Comparison of ENCODE assay signal across 19 cellular contexts in genomic region chr1:85602536-85602935, GRCh38. TPM values are rescaled to one million over a fixed set of nuclear protein-coding genes. Genes with fewer than 3 reads are reported as not detected.
DNase-seq lines count a peak whose midpoint lies in the region; FAIRE-seq and TF ChIP-seq lines count a peak whose summit lies in the region.
"Had no signal": no experiment of that assay in that cellular context is flagged by ENCODE, and none has a peak within 500 bp of the region (broad histone marks: within the 10 kb centered on the region; RNA-seq: fewer than 3 reads in every experiment).

No MANE protein-coding gene starts in this region.

- H3K56ac ChIP-seq in H9 (ENCODE audit: insufficient read length, low read depth, low read length) (no peak overlapping the region), H1 (replicated peaks; ENCODE audit: insufficient read length, low read depth, low read length) (no peak overlapping the region)

- H2BK20ac ChIP-seq in H9 (ENCODE audit: low read depth, low read length, poor library complexity, severe bottlenecking) (no peak overlapping the region), H1 (ENCODE audit: low read length) (peak overlapping the region; percentile 91; the same call in 1 of the 2 replicates)

- H3K9me3 Mint-ChIP-seq in H9: peaks cover 2 to 3% of the 10 kb centered on the region in 2 experiments; a peak in 2 of 5 replicates
- H3K9me3 Mint-ChIP-seq in neural progenitor cell: no peaks in the 10 kb centered on the region
- H3K9me3 Mint-ChIP-seq in activated naive CD4-positive, alpha-beta T cell treated with anti-CD3 and anti-CD28 coated beads, Interleukin-2, amount 10 ng/mL, durations not matched to agents 7 days and 5 days: peaks cover 3% of the 10 kb centered on the region

- TF ChIP-seq RAD21 in H1 (IDR thresholded peaks at IDR 0.05 in 1 of 2, conservative IDR thresholded peaks at IDR 0.05 in 1 of 2; ENCODE audit: low read depth in 2 of 2, low read length in 2 of 2): peak; percentile 23 to 35; a peak in 3 of 4 replicates

- H3K4me3 ChIP-seq in OCI-LY3 (ENCODE audit: low read length) (no peak overlapping the region), H1 (ENCODE audit: extremely low read depth in 1 of 4, insufficient read depth in 2 of 4, low read depth in 3 of 4, low read length in 4 of 4) (no peak overlapping the region), neural progenitor cell (no peak overlapping the region)

- peaks cover 10% of the 10 kb centered on the region for H3K4me1 ChIP-seq in H9 (ENCODE audit: insufficient read depth, low read length)
- H3K4me1 ChIP-seq in OCI-LY3 (ENCODE audit: low read length): no peaks in the 10 kb centered on the region
- peaks cover 7 to 17% (median 13%) of the 10 kb centered on the region in 4 experiments for H3K4me1 ChIP-seq in H1 (replicated peaks in 1 of 4; ENCODE audit: control insufficient read depth in 3 of 4, insufficient read depth in 4 of 4, low read length in 3 of 4)
- peaks cover 9% of the 10 kb centered on the region for H3K4me1 ChIP-seq in neural progenitor cell

- POLR2A ChIA-PET in H1 (lab: Charles Lee; ENCODE audit: partially characterized antibody): interaction anchor here (0.5 to 13.5 kb wide), 2 partner anchors 20 to 80 kb away, joined by 3 to 311 read pairs; partner anchors contain the start of gene CCN1

- no peak for TF ChIP-seq EP300 in H1 (IDR thresholded peaks at IDR 0.05; ENCODE audit: borderline replicate concordance in 1 of 2, low read depth in 2 of 2, low read length in 2 of 2)

- H3K4ac ChIP-seq in H9 (ENCODE audit: low read depth, low read length) (no peak overlapping the region), H1 (replicated peaks; ENCODE audit: insufficient read length, low read depth, low read length) (no peak overlapping the region)

- H2BK120ac ChIP-seq in H9 (ENCODE audit: low read depth, low read length, poor library complexity, severe bottlenecking): no peak overlapping the region
- H2BK120ac ChIP-seq in H1 (replicated peaks; ENCODE audit: low read depth, low read length): no peak overlapping the region

- no peak overlapping the region for H3T11ph ChIP-seq in H9 (ENCODE audit: low read length)

- FAIRE-seq in H1 (lab: Jason Lieb, UNC): no peak
- FAIRE-seq: GM12892, RCC 7860 had no signal

- no peak overlapping the region for H3K9ac ChIP-seq in H9 (ENCODE audit: extremely low read depth, insufficient read length, low read length)
- H3K9ac ChIP-seq in OCI-LY3 (ENCODE audit: low read length): no peak overlapping the region
- no peak overlapping the region for H3K9ac ChIP-seq in H1 (replicated peaks in 1 of 4; ENCODE audit: extremely low read depth in 1 of 4, low read depth in 3 of 4, low read length in 3 of 4)
- H3K9ac ChIP-seq in neural progenitor cell: no peak overlapping the region

- H4K8ac ChIP-seq in H9 (replicated peaks; ENCODE audit: insufficient read length, low read depth, low read length): no peak overlapping the region
- no peak overlapping the region for H4K8ac ChIP-seq in H1 (ENCODE audit: extremely low read depth, insufficient read depth, low read length)

- H2AFZ ChIP-seq in H9 (ENCODE audit: low read length) (no peak overlapping the region), OCI-LY3 (ENCODE audit: low read depth, low read length) (no peak overlapping the region), H1 (ENCODE audit: low read length) (0 out of 2 replicates have a peak overlapping the region, but pooled peaks have one; percentile 74), neural progenitor cell (replicated peaks) (no peak overlapping the region)

- H3K9me3 ChIP-seq in H9 (ENCODE audit: control insufficient read depth, low read depth, low read length) (no peaks in the 10 kb centered on the region), OCI-LY3 (ENCODE audit: insufficient read depth, low read length) (no peaks in the 10 kb centered on the region), H1 (ENCODE audit: insufficient read depth in 2 of 2, low read depth in 1 of 2, low read length in 1 of 2) (0 out of 4 replicates have a peak, but pooled peaks cover 0 to 2% of the 10 kb centered on the region in 2 experiments), neural progenitor cell (ENCODE audit: low read depth) (no peaks in the 10 kb centered on the region)

- CTCF ChIA-PET in H1 (lab: Charles Lee; ENCODE audit: partially characterized antibody): interaction anchor here (1.2 to 2.3 kb wide), 6 partner anchors 10 to 91 kb away, joined by 4 to 12 read pairs (median 6); no protein-coding TSS in a partner anchor
- CTCF ChIA-PET in activated naive CD4-positive, alpha-beta T cell treated with anti-CD3 and anti-CD28 coated beads, Interleukin-2, amount 10 ng/mL, durations not matched to agents 7 days and 5 days (lab: Charles Lee): no interaction called here

- H3K79me2 ChIP-seq in H9 (ENCODE audit: insufficient read depth, low read length): no peaks in the 10 kb centered on the region
- H3K79me2 ChIP-seq in OCI-LY3 (ENCODE audit: low read length): no peaks in the 10 kb centered on the region
- no peaks in the 10 kb centered on the region for H3K79me2 ChIP-seq in H1 (ENCODE audit: control insufficient read depth in 1 of 2, insufficient read depth in 2 of 2, low read length in 2 of 2)
- H3K79me2 ChIP-seq in neural progenitor cell (ENCODE audit: low read depth): no peaks in the 10 kb centered on the region

- H2BK12ac ChIP-seq in H9 (ENCODE audit: insufficient read length, low read depth, low read length) (no peak overlapping the region), H1 (ENCODE audit: low read depth, low read length) (peak overlapping the region; percentile 62)

- H3K4me1 Mint-ChIP-seq in H9: peaks cover 42 to 55% of the 10 kb centered on the region in 2 experiments
- H3K4me1 Mint-ChIP-seq in neural progenitor cell: peaks cover 14% of the 10 kb centered on the region
- H3K4me1 Mint-ChIP-seq in activated naive CD4-positive, alpha-beta T cell treated with anti-CD3 and anti-CD28 coated beads, Interleukin-2, amount 10 ng/mL, durations not matched to agents 7 days and 5 days: no peaks in the 10 kb centered on the region

- H2AK5ac ChIP-seq in H9 (ENCODE audit: insufficient read length, low read length): no peak overlapping the region
- H2AK5ac ChIP-seq in H1 (ENCODE audit: low read depth, low read length): 0 out of 2 replicates have a peak overlapping the region, but pooled peaks have one; percentile 79

- no peak overlapping the region for H3K18ac ChIP-seq in H9 (ENCODE audit: insufficient read length, low read depth, low read length)
- 0 out of 2 replicates have a peak overlapping the region, but pooled peaks have one; percentile 40 for H3K18ac ChIP-seq in H1 (ENCODE audit: extremely low read depth, low read length)

- H3K36me3 Mint-ChIP-seq in H9 (ENCODE audit: insufficient read depth in 1 of 3, low read depth in 3 of 3): peaks cover 0 to 5% (median 4%) of the 10 kb centered on the region in 3 experiments; a peak in 3 of 7 replicates
- H3K36me3 Mint-ChIP-seq in neural progenitor cell: no peaks in the 10 kb centered on the region
- no peaks in the 10 kb centered on the region for H3K36me3 Mint-ChIP-seq in activated naive CD4-positive, alpha-beta T cell treated with anti-CD3 and anti-CD28 coated beads, Interleukin-2, amount 10 ng/mL, durations not matched to agents 7 days and 5 days
- H3K36me3 Mint-ChIP-seq: CD4-positive, CD25-positive, alpha-beta regulatory T cell had no signal

- no CpG with 5 or more reads among the region's 5 CpGs for WGBS in H9 (ENCODE audit: extremely low coverage, insufficient read length, low lambda C conversion rate)
- WGBS in H1 (ENCODE audit: extremely low coverage in 1 of 2, insufficient coverage in 1 of 2, insufficient read length in 1 of 2, insufficient replicate concordance in 2 of 2, low coverage in 1 of 2, low lambda C conversion rate in 2 of 2, missing lambda C conversion rate in 1 of 2), 2 experiments: 70% methylated on average over 5 of the region's 5 CpGs; no CpG with 5 or more reads in 1 of the 2 experiments

- H3K27ac ChIP-seq in H9 (ENCODE audit: insufficient read length, low read depth, low read length) (no peak overlapping the region), OCI-LY3 (ENCODE audit: low read length) (no peak overlapping the region), H1 (ENCODE audit: low read depth, low read length) (no peak overlapping the region), neural progenitor cell (no peak overlapping the region)

- TF ChIP-seq POLR2A in H1 (IDR thresholded peaks at IDR 0.05; ENCODE audit: control extremely low read depth in 1 of 2, low read depth in 2 of 2, low read length in 2 of 2): no peak

- H3K27me3 Mint-ChIP-seq in H9 (ENCODE audit: low read depth) (peaks cover 6% of the 10 kb centered on the region), neural progenitor cell (ENCODE audit: insufficient read depth, low read depth) (peaks cover 3% of the 10 kb centered on the region)
- no peaks in the 10 kb centered on the region for H3K27me3 Mint-ChIP-seq in activated naive CD4-positive, alpha-beta T cell treated with anti-CD3 and anti-CD28 coated beads, Interleukin-2, amount 10 ng/mL, durations not matched to agents 7 days and 5 days
- H3K27me3 Mint-ChIP-seq: CD4-positive, CD25-positive, alpha-beta regulatory T cell had no signal

- H4K91ac ChIP-seq in H9 (ENCODE audit: insufficient read length, low read depth, low read length): no peak overlapping the region
- H4K91ac ChIP-seq in H1 (replicated peaks; ENCODE audit: insufficient read length, low read length): peak overlapping the region; percentile 45

- H2BK15ac ChIP-seq in H9 (ENCODE audit: low read depth, low read length): no peak overlapping the region
- H2BK15ac ChIP-seq in H1 (ENCODE audit: low read length): peak overlapping the region; percentile 37; the same call in 1 of the 2 replicates

- no peak overlapping the region for H4K5ac ChIP-seq in H9 (ENCODE audit: insufficient read length, low read depth, low read length)
- H4K5ac ChIP-seq in H1 (ENCODE audit: insufficient read length, low read depth, low read length): no peak overlapping the region

- H3K36me3 ChIP-seq in OCI-LY3 (replicated peaks; ENCODE audit: low read depth, low read length) (no peaks in the 10 kb centered on the region), H1 (ENCODE audit: control insufficient read depth in 2 of 4, insufficient read depth in 4 of 4, low read length in 3 of 4) (no peaks in the 10 kb centered on the region), neural progenitor cell (no peaks in the 10 kb centered on the region)

- TF ChIP-seq CTCF in H9 (conservative IDR thresholded peaks at IDR 0.05): peak; percentile 48; the same call in 2 of the 3 replicates
- peak; percentile 6; the same call in 1 of the 2 replicates for TF ChIP-seq CTCF in OCI-LY3 (IDR thresholded peaks at IDR 0.05; ENCODE audit: low read depth, low read length)
- TF ChIP-seq CTCF in H1 (IDR thresholded peaks at IDR 0.05; ENCODE audit: control extremely low read depth in 1 of 3, insufficient read depth in 1 of 3, low read depth in 1 of 3, low read length in 3 of 3): peak; percentile 18 to 65 (median 58); a peak in 3 of 4 replicates
- TF ChIP-seq CTCF in neural progenitor cell (IDR thresholded peaks at IDR 0.05): no peak

- H2BK5ac ChIP-seq in H9 (ENCODE audit: insufficient read length, low read length) (no peak overlapping the region), H1 (ENCODE audit: low read depth, low read length) (no peak overlapping the region)

- no peak overlapping the region for H3K4me2 ChIP-seq in H9 (ENCODE audit: insufficient read depth, insufficient read length, low read length)
- H3K4me2 ChIP-seq in OCI-LY3 (ENCODE audit: low read length): no peak overlapping the region
- H3K4me2 ChIP-seq in H1 (ENCODE audit: insufficient read depth in 1 of 2, low read depth in 2 of 2, low read length in 2 of 2): no peak overlapping the region
- no peak overlapping the region for H3K4me2 ChIP-seq in neural progenitor cell

- DNase-seq in H9 (peak; percentile 49), H1 (ENCODE audit: low read depth in 1 of 2, low spot score in 2 of 2) (peak in 1 of 2 experiments; percentile 52), neural progenitor cell (ENCODE audit: low spot score) (no peak), DMS153 treated with DMSO at 0.1 percent for 48 hours (lab: John Stamatoyannopoulos, UW; ENCODE audit: unreplicated experiment) (no peak), T1000 (lab: John Stamatoyannopoulos, UW) (no peak)
- DNase-seq in activated naive CD4-positive, alpha-beta T cell treated with anti-CD3 and anti-CD28 coated beads, Interleukin-2, amount 10 ng/mL, durations not matched to agents 7 days and 5 days: no peak
- DNase-seq: CD4-positive, CD25-positive, alpha-beta regulatory T cell; DND-41; GOT3; KBM-7; NCI-H1105 treated with DMSO at 0.1 percent for 48 hours; NCI-H2029 treated with DMSO at 0.1 percent for 48 hours; NCI-H2171; NCI-H345; NCI-H774; NK-92 treated with Interleukin-12 subunit alpha and Interleukin-12 subunit beta, amount 100 ng/mL, for 24 hours had no signal

- H3K14ac ChIP-seq in H9 (ENCODE audit: insufficient read depth, low read length) (no peak overlapping the region), H1 (ENCODE audit: insufficient read length) (no peak overlapping the region)

- H3K27me3 ChIP-seq in H9 (ENCODE audit: insufficient read depth, low read length) (no peaks in the 10 kb centered on the region), OCI-LY3 (ENCODE audit: low read depth, low read length) (no peaks in the 10 kb centered on the region), H1 (replicated peaks in 1 of 4; ENCODE audit: control insufficient read depth in 3 of 4, extremely low read depth in 1 of 4, insufficient read depth in 3 of 4, low read length in 3 of 4) (peaks cover 0 to 4% (median 1%) of the 10 kb centered on the region in 4 experiments; a peak in 1 of 7 replicates), neural progenitor cell (no peaks in the 10 kb centered on the region)

- H3K79me1 ChIP-seq in H9 (ENCODE audit: insufficient read depth, low read depth, low read length, poor library complexity, severe bottlenecking) (no peaks in the 10 kb centered on the region), H1 (ENCODE audit: low read depth, low read length) (no peaks in the 10 kb centered on the region)

- peak overlapping the region in 2 of 3 experiments; percentile 33 to 49; a peak in 2 of 7 replicates for H3K27ac Mint-ChIP-seq in H9
- peak overlapping the region; percentile 75 for H3K27ac Mint-ChIP-seq in neural progenitor cell
- no peak overlapping the region for H3K27ac Mint-ChIP-seq in activated naive CD4-positive, alpha-beta T cell treated with anti-CD3 and anti-CD28 coated beads, Interleukin-2, amount 10 ng/mL, durations not matched to agents 7 days and 5 days
- H3K27ac Mint-ChIP-seq: CD4-positive, CD25-positive, alpha-beta regulatory T cell had no signal

- H4K20me1 ChIP-seq in H9 (ENCODE audit: control insufficient read depth, insufficient read depth, insufficient read length): no peaks in the 10 kb centered on the region
- no peaks in the 10 kb centered on the region for H4K20me1 ChIP-seq in OCI-LY3 (ENCODE audit: insufficient read depth, low read length)
- no peaks in the 10 kb centered on the region for H4K20me1 ChIP-seq in H1 (replicated peaks in 1 of 2; ENCODE audit: control insufficient read depth in 1 of 2, insufficient read depth in 2 of 2, low read length in 2 of 2)
- H4K20me1 ChIP-seq in neural progenitor cell (ENCODE audit: low read depth): no peaks in the 10 kb centered on the region

- H3K23me2 ChIP-seq in H9 (ENCODE audit: insufficient read length, low read depth, low read length, poor library complexity, severe bottlenecking): no peaks in the 10 kb centered on the region
- H3K23me2 ChIP-seq in H1 (ENCODE audit: low read depth, low read length): no peaks in the 10 kb centered on the region

- no peak overlapping the region for H3K4me3 Mint-ChIP-seq in H9
- H3K4me3 Mint-ChIP-seq in neural progenitor cell: no peak overlapping the region
- no peak overlapping the region for H3K4me3 Mint-ChIP-seq in activated naive CD4-positive, alpha-beta T cell treated with anti-CD3 and anti-CD28 coated beads, Interleukin-2, amount 10 ng/mL, durations not matched to agents 7 days and 5 days
- H3K4me3 Mint-ChIP-seq: CD4-positive, CD25-positive, alpha-beta regulatory T cell had no signal

- H3K23ac ChIP-seq in H9 (ENCODE audit: insufficient read length, low read depth, low read length) (no peak overlapping the region), H1 (ENCODE audit: insufficient read length) (no peak overlapping the region)

- H3F3A ChIP-seq in neural progenitor cell (ENCODE audit: low read depth): peaks cover 7% of the 10 kb centered on the region

RNA-seq across cellular contexts. Expression of gene CCN1, which starts 22.0 kb away (rescaled TPM):
- total RNA-seq in H9 (2021) (57.1 and 59.1 TPM in 2 replicates), neural progenitor cell (ENCODE audit: low replicate concordance) (23.9 and 26.7 TPM in 2 replicates)
- 108 and 113 TPM in 2 replicates for total RNA-seq in H1 (2021; fragmentation: NEBNext Ultra II Directional; extraction: Animal tissue kit (Norgen Biotek cat#: 25700))
- polyA plus RNA-seq in H1 (2011; rRNA removed): 19.1 and 29.7 TPM in 2 replicates
- polyA plus RNA-seq in H1 (2011; cell fraction: cytosol; rRNA removed): 36.4 TPM
- polyA plus RNA-seq in H1 (2011; cell fraction: nucleus; rRNA removed): 106 TPM
- 58.2 to 88.4 TPM (median 74.4 TPM) in 4 replicates for polyA plus RNA-seq in H1 (2012, experiment 1 of 2)
- polyA plus RNA-seq in H1 (2012, experiment 2 of 2): 84.1 TPM
- 122 TPM for polyA plus RNA-seq in H1 (2013, experiment 1 of 2)
- polyA plus RNA-seq in H1 (2013, experiment 2 of 2): 139 TPM
- polyA minus RNA-seq in H1 (2011; rRNA and poly(A)+ RNA removed): 18.3 and 33.7 TPM in 2 replicates
- polyA minus RNA-seq in H1 (2011; cell fraction: cytosol; rRNA and poly(A)+ RNA removed): 37.7 TPM
- 109 TPM for polyA minus RNA-seq in H1 (2011; cell fraction: nucleus; rRNA and poly(A)+ RNA removed)
- total RNA-seq: CD4-positive, CD25-positive, alpha-beta regulatory T cell had no signal
- polyA plus RNA-seq: CD4-positive, CD25-positive, alpha-beta regulatory T cell had no signal
